13 cellular contexts compared by ENCODE assay signal in the genomic region with DNA sequence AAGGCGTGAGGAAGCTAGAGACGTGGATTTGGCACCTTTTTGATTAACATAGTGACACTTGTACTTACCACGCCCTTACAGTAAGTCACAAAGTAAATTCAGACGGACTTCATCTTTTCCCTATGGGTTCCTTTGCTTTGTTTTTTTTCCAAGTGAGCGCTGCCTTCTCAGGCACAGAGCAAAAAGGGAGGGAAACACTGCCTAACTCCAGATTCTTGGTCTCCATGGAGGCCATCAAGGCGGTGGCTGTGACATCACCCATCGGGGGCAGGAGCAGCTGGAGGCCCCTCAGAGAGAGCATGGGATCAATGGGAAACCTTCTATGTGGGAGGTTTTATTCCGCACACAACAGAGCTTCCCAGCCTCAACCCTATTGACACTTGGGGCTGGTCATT. TPM values are rescaled to one million over a fixed set of nuclear protein-coding genes. Genes with fewer than 3 reads are reported as not detected.
DNase-seq lines count a peak whose midpoint lies in the region; ATAC-seq and TF ChIP-seq lines count a peak whose summit lies in the region.
"Had no signal": no experiment of that assay in that cellular context is flagged by ENCODE, and none has a peak within 500 bp of the region (broad histone marks: within the 10 kb centered on the region; RNA-seq: fewer than 3 reads in every experiment).

No MANE protein-coding gene starts in this region.

- BruUV-seq in OCI-LY7 (replicated peaks; lab: Mats Ljungman, UMichigan) = no TSS peak

- H2AFZ ChIP-seq in OCI-LY7 (ENCODE audit: low read length) = no peak overlapping the region

- H3K4me1 ChIP-seq in gastrocnemius medialis (peaks cover 29 to 39% of the 10 kb centered on the region in 2 donors), OCI-LY7 (ENCODE audit: insufficient read depth, low read length, poor library complexity, severe bottlenecking) (peaks cover 6% of the 10 kb centered on the region)
- H3K4me1 ChIP-seq: SJCRH30 had no signal

- H3K36me3 ChIP-seq in gastrocnemius medialis (no peaks in the 10 kb centered on the region), OCI-LY7 (ENCODE audit: insufficient read depth, low read length) (peaks cover 13% of the 10 kb centered on the region)
- H3K36me3 ChIP-seq: ovary, SJCRH30 had no signal

- no peak overlapping the region for H3K4me2 ChIP-seq in OCI-LY7 (ENCODE audit: low read length)

- H3K79me2 ChIP-seq in OCI-LY7 (ENCODE audit: insufficient read depth, low read depth, low read length) = peaks cover 7% of the 10 kb centered on the region; the same call in 1 of the 2 replicates

- H3K27ac ChIP-seq in gastrocnemius medialis = peak overlapping the region; percentile 85 to 98 (median 94)
- no peak overlapping the region for H3K27ac ChIP-seq in OCI-LY7 (ENCODE audit: low read depth, low read length, poor library complexity, severe bottlenecking)
- H3K27ac ChIP-seq: SJCRH30 had no signal

- TF ChIP-seq POLR2A in gastrocnemius medialis (IDR thresholded peaks at IDR 0.05) = no peak

- DNase-seq in Right ventricle myocardium superior (peak; percentile 24), cardiac septum (ENCODE audit: low spot score) (no peak), left ventricle myocardium superior (peak; percentile 26), gastrocnemius medialis (no peak), OCI-LY7 (ENCODE audit: low spot score) (no peak), OCI-M1 (lab: John Stamatoyannopoulos, UW) (no peak)
- DNase-seq in activated CD4-positive, alpha-beta T cell treated with anti-CD3 and anti-CD28 coated beads for 1 hour = no peak
- DNase-seq: activated CD8-positive, alpha-beta T cell treated with anti-CD3 and anti-CD28 coated beads, Interleukin-2, amount 10 ng/mL, durations not matched to agents 7 days and 5 days; NCI-H1092; NCI-H2171; SJCRH30 had no signal

- TF ChIP-seq CTCF in gastrocnemius medialis (IDR thresholded peaks at IDR 0.05 in 4 of 5, conservative IDR thresholded peaks at IDR 0.05 in 1 of 5) (no peak), OCI-LY7 (conservative IDR thresholded peaks at IDR 0.05; ENCODE audit: low read length) (no peak)

- no peaks in the 10 kb centered on the region for H3K27me3 ChIP-seq in gastrocnemius medialis
- H3K27me3 ChIP-seq: ovary, SJCRH30 had no signal

- H3K4me3 ChIP-seq in gastrocnemius medialis (peak overlapping the region; percentile 41 to 51 (median 46)), OCI-LY7 (ENCODE audit: low read depth, low read length, poor library complexity, severe bottlenecking) (no peak overlapping the region)
- H3K4me3 ChIP-seq: ovary, SJCRH30 had no signal

- ATAC-seq in Right ventricle myocardium superior (ENCODE audit: poor library complexity) (peak; percentile 5), left ventricle myocardium superior (peak; percentile 9), gastrocnemius medialis (peak in 1 of 2 donors; percentile 6), HG02885 (IDR thresholded peaks at IDR 0.05; ENCODE audit: poor library complexity, unreplicated experiment) (no peak)
- ATAC-seq: activated CD8-positive, alpha-beta T cell treated with anti-CD3 and anti-CD28 coated beads, Interleukin-2, amount 10 ng/mL, durations not matched to agents 7 days and 5 days had no signal

- in situ Hi-C loops in gastrocnemius medialis (cut with MboI; ENCODE audit: low sequenced_read_pairs in 4 of 4) = loop anchor here in 1 of 4 donors (10.0 kb wide), 1 partner anchor 105 kb away; a partner anchor contains a TSS

- H3K9me3 ChIP-seq in gastrocnemius medialis (no peaks in the 10 kb centered on the region), OCI-LY7 (ENCODE audit: low read length) (no peaks in the 10 kb centered on the region)
- H3K9me3 ChIP-seq: ovary, SJCRH30 had no signal

- no peaks in the 10 kb centered on the region for H3K9me2 ChIP-seq in OCI-LY7 (ENCODE audit: insufficient read depth, low read length)

- CTCF ChIA-PET in OCI-LY7 (lab: Charles Lee; ENCODE audit: unreplicated experiment) = interaction anchor here (0.6 kb wide), 1 partner anchor 104 kb away, joined by 3 read pairs; a partner anchor contains a TSS

- H4K20me1 ChIP-seq in OCI-LY7 (ENCODE audit: insufficient read depth, low read length) = peaks cover 10% of the 10 kb centered on the region

- POLR2A ChIA-PET in OCI-LY7 (lab: Charles Lee) = no interaction called here

- intact Hi-C loops in Right ventricle myocardium superior (cut with DNase I) (no loop called here), cardiac septum (cut with DNase I) (no loop called here), left ventricle myocardium superior (cut with micrococcal nuclease) (no loop called here), gastrocnemius medialis (cut with DNase I; ENCODE audit: low total_unique reads) (no loop called here), OCI-LY7 (cut with micrococcal nuclease; ENCODE audit: unreplicated experiment) (no loop called here)

RNA-seq across cellular contexts. Expression of a gene that starts 45.4 kb away (rescaled TPM):
- total RNA-seq in Right ventricle myocardium superior (75.5 TPM), cardiac septum (76.9 TPM), left ventricle myocardium superior (81.4 TPM), gastrocnemius medialis (100 to 1,000 TPM in 1 of 4 donors, 10 to 100 TPM in 3; 54.4 to 108 (median 88.0) TPM), OCI-LY7 (2022) (178 and 201 TPM in 2 replicates)
- 101 and 125 TPM in 2 replicates for total RNA-seq in OCI-LY7 (2014; rRNA removed; shearing (Covaris generic))

Comparison
In these comparisons a context has a peak if more than half of its experiments do, and no peak if none do; other contexts are left out.
1. DNase-seq: peak in Right ventricle myocardium superior (single experiment) and left ventricle myocardium superior (single experiment); none in cardiac septum (single experiment), gastrocnemius medialis (0 of 2), OCI-LY7 (single experiment), OCI-M1 (single experiment) and activated CD4-positive, alpha-beta T cell treated with anti-CD3 and anti-CD28 coated beads for 1 hour (single experiment).